Comparison of ENCODE assay signal across 1 cellular context in the genomic region with DNA sequence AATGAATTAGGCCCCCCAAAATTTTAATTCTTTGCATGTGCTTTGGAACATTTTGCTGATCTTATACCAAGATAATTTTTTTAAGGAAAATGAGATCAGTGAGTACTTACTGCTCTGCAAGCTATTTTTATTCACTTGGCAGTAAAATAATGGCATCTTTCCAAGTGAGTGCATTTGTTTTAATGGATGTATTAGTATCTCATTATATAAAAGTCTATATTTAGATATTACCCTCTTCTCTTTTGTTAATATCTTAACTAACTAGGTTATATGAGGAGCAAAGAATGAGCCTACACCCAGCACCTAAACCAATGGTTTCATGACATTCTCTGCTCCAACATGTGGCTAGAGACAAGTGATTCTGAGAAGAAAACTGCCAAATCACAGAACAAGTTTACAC.
TF ChIP-seq lines count a peak whose summit lies in the region.

No MANE protein-coding gene starts in this region.

TF ChIP-seq in WTC11, 78 proteins besides CTCF, POLR2A, EP300 and RAD21:
- TF ChIP-seq, protein P1, sequence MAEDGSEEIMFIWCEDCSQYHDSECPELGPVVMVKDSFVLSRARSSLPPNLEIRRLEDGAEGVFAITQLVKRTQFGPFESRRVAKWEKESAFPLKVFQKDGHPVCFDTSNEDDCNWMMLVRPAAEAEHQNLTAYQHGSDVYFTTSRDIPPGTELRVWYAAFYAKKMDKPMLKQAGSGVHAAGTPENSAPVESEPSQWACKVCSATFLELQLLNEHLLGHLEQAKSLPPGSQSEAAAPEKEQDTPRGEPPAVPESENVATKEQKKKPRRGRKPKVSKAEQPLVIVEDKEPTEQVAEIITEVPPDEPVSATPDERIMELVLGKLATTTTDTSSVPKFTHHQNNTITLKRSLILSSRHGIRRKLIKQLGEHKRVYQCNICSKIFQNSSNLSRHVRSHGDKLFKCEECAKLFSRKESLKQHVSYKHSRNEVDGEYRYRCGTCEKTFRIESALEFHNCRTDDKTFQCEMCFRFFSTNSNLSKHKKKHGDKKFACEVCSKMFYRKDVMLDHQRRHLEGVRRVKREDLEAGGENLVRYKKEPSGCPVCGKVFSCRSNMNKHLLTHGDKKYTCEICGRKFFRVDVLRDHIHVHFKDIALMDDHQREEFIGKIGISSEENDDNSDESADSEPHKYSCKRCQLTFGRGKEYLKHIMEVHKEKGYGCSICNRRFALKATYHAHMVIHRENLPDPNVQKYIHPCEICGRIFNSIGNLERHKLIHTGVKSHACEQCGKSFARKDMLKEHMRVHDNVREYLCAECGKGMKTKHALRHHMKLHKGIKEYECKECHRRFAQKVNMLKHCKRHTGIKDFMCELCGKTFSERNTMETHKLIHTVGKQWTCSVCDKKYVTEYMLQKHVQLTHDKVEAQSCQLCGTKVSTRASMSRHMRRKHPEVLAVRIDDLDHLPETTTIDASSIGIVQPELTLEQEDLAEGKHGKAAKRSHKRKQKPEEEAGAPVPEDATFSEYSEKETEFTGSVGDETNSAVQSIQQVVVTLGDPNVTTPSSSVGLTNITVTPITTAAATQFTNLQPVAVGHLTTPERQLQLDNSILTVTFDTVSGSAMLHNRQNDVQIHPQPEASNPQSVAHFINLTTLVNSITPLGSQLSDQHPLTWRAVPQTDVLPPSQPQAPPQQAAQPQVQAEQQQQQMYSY (CRISPR knock-in tag; IDR thresholded peaks at IDR 0.05), result no peak
- TF ChIP-seq ZNF219 (CRISPR knock-in tag; IDR thresholded peaks at IDR 0.05; ENCODE audit: borderline replicate concordance) (no peak), NFATC4 (CRISPR knock-in tag; IDR thresholded peaks at IDR 0.05) (no peak), FOXK1 (CRISPR knock-in tag; IDR thresholded peaks at IDR 0.05) (no peak), CREM (CRISPR knock-in tag; IDR thresholded peaks at IDR 0.05) (no peak), MXD4 (CRISPR knock-in tag; IDR thresholded peaks at IDR 0.05; ENCODE audit: borderline replicate concordance) (no peak), NR1H2 (CRISPR knock-in tag; IDR thresholded peaks at IDR 0.05) (no peak), KAT7 (CRISPR knock-in tag; IDR thresholded peaks at IDR 0.05; ENCODE audit: borderline replicate concordance) (no peak), ZNF263 (CRISPR knock-in tag; IDR thresholded peaks at IDR 0.05; ENCODE audit: low read depth) (no peak), MYBL2 (CRISPR knock-in tag; IDR thresholded peaks at IDR 0.05) (no peak), RORB (CRISPR knock-in tag; IDR thresholded peaks at IDR 0.05) (no peak)
- TF ChIP-seq, protein P2, sequence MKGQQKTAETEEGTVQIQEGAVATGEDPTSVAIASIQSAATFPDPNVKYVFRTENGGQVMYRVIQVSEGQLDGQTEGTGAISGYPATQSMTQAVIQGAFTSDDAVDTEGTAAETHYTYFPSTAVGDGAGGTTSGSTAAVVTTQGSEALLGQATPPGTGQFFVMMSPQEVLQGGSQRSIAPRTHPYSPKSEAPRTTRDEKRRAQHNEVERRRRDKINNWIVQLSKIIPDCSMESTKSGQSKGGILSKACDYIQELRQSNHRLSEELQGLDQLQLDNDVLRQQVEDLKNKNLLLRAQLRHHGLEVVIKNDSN (CRISPR knock-in tag; IDR thresholded peaks at IDR 0.05), result no peak
- TF ChIP-seq, protein P3, sequence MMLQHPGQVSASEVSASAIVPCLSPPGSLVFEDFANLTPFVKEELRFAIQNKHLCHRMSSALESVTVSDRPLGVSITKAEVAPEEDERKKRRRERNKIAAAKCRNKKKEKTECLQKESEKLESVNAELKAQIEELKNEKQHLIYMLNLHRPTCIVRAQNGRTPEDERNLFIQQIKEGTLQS (CRISPR knock-in tag; conservative IDR thresholded peaks at IDR 0.05), result no peak
- TF ChIP-seq, protein P4, sequence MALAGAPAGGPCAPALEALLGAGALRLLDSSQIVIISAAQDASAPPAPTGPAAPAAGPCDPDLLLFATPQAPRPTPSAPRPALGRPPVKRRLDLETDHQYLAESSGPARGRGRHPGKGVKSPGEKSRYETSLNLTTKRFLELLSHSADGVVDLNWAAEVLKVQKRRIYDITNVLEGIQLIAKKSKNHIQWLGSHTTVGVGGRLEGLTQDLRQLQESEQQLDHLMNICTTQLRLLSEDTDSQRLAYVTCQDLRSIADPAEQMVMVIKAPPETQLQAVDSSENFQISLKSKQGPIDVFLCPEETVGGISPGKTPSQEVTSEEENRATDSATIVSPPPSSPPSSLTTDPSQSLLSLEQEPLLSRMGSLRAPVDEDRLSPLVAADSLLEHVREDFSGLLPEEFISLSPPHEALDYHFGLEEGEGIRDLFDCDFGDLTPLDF (CRISPR knock-in tag; IDR thresholded peaks at IDR 0.05), result no peak
- TF ChIP-seq, protein P5, sequence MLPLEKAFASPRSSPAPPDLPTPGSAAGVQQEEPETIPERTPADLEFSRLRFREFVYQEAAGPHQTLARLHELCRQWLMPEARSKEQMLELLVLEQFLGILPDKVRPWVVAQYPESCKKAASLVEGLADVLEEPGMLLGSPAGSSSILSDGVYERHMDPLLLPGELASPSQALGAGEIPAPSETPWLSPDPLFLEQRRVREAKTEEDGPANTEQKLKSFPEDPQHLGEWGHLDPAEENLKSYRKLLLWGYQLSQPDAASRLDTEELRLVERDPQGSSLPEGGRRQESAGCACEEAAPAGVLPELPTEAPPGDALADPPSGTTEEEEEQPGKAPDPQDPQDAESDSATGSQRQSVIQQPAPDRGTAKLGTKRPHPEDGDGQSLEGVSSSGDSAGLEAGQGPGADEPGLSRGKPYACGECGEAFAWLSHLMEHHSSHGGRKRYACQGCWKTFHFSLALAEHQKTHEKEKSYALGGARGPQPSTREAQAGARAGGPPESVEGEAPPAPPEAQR (CRISPR knock-in tag; IDR thresholded peaks at IDR 0.05), result no peak
- TF ChIP-seq, protein P6, sequence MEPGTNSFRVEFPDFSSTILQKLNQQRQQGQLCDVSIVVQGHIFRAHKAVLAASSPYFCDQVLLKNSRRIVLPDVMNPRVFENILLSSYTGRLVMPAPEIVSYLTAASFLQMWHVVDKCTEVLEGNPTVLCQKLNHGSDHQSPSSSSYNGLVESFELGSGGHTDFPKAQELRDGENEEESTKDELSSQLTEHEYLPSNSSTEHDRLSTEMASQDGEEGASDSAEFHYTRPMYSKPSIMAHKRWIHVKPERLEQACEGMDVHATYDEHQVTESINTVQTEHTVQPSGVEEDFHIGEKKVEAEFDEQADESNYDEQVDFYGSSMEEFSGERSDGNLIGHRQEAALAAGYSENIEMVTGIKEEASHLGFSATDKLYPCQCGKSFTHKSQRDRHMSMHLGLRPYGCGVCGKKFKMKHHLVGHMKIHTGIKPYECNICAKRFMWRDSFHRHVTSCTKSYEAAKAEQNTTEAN (CRISPR knock-in tag; IDR thresholded peaks at IDR 0.05), result no peak
- TF ChIP-seq, protein P7, sequence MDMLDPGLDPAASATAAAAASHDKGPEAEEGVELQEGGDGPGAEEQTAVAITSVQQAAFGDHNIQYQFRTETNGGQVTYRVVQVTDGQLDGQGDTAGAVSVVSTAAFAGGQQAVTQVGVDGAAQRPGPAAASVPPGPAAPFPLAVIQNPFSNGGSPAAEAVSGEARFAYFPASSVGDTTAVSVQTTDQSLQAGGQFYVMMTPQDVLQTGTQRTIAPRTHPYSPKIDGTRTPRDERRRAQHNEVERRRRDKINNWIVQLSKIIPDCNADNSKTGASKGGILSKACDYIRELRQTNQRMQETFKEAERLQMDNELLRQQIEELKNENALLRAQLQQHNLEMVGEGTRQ (CRISPR knock-in tag; IDR thresholded peaks at IDR 0.05), result no peak
- TF ChIP-seq, protein P8, sequence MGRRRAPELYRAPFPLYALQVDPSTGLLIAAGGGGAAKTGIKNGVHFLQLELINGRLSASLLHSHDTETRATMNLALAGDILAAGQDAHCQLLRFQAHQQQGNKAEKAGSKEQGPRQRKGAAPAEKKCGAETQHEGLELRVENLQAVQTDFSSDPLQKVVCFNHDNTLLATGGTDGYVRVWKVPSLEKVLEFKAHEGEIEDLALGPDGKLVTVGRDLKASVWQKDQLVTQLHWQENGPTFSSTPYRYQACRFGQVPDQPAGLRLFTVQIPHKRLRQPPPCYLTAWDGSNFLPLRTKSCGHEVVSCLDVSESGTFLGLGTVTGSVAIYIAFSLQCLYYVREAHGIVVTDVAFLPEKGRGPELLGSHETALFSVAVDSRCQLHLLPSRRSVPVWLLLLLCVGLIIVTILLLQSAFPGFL (CRISPR knock-in tag; IDR thresholded peaks at IDR 0.05; ENCODE audit: borderline replicate concordance), result no peak
- TF ChIP-seq, protein P9, sequence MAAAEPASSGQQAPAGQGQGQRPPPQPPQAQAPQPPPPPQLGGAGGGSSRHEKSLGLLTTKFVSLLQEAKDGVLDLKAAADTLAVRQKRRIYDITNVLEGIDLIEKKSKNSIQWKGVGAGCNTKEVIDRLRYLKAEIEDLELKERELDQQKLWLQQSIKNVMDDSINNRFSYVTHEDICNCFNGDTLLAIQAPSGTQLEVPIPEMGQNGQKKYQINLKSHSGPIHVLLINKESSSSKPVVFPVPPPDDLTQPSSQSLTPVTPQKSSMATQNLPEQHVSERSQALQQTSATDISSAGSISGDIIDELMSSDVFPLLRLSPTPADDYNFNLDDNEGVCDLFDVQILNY (CRISPR knock-in tag; IDR thresholded peaks at IDR 0.05), result no peak
- TF ChIP-seq, protein P10, sequence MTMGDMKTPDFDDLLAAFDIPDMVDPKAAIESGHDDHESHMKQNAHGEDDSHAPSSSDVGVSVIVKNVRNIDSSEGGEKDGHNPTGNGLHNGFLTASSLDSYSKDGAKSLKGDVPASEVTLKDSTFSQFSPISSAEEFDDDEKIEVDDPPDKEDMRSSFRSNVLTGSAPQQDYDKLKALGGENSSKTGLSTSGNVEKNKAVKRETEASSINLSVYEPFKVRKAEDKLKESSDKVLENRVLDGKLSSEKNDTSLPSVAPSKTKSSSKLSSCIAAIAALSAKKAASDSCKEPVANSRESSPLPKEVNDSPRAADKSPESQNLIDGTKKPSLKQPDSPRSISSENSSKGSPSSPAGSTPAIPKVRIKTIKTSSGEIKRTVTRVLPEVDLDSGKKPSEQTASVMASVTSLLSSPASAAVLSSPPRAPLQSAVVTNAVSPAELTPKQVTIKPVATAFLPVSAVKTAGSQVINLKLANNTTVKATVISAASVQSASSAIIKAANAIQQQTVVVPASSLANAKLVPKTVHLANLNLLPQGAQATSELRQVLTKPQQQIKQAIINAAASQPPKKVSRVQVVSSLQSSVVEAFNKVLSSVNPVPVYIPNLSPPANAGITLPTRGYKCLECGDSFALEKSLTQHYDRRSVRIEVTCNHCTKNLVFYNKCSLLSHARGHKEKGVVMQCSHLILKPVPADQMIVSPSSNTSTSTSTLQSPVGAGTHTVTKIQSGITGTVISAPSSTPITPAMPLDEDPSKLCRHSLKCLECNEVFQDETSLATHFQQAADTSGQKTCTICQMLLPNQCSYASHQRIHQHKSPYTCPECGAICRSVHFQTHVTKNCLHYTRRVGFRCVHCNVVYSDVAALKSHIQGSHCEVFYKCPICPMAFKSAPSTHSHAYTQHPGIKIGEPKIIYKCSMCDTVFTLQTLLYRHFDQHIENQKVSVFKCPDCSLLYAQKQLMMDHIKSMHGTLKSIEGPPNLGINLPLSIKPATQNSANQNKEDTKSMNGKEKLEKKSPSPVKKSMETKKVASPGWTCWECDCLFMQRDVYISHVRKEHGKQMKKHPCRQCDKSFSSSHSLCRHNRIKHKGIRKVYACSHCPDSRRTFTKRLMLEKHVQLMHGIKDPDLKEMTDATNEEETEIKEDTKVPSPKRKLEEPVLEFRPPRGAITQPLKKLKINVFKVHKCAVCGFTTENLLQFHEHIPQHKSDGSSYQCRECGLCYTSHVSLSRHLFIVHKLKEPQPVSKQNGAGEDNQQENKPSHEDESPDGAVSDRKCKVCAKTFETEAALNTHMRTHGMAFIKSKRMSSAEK (CRISPR knock-in tag; IDR thresholded peaks at IDR 0.05; ENCODE audit: borderline replicate concordance), result no peak
